In genomic region chr14:95290769-95291440, GRCh38 we compare ENCODE assay signal across 9 cellular contexts. TPM values are rescaled to one million over a fixed set of nuclear protein-coding genes. Genes with fewer than 3 reads are reported as not detected.
DNase-seq lines count a peak whose midpoint lies in the region; ATAC-seq and TF ChIP-seq lines count a peak whose summit lies in the region.
"Had no signal": no experiment of that assay in that cellular context is flagged by ENCODE, and none has a peak within 500 bp of the region (broad histone marks: within the 10 kb centered on the region; RNA-seq: fewer than 3 reads in every experiment).

No MANE protein-coding gene starts in this region.

- no peak overlapping the region for H3K4me3 Mint-ChIP-seq in activated B cell treated with CpG ODN at 0.5 μM for 24 hours

- H3K9me3 Mint-ChIP-seq in activated B cell treated with CpG ODN at 0.5 μM for 24 hours = peaks cover 7% of the 10 kb centered on the region

- H3K36me3 Mint-ChIP-seq in activated B cell treated with CpG ODN at 0.5 μM for 24 hours (ENCODE audit: low read depth) = peaks cover 4% of the 10 kb centered on the region

- DNase-seq in COLO668 (lab: John Stamatoyannopoulos, UW; ENCODE audit: unreplicated experiment) (peak; percentile 97), NCI-H1092 treated with DMSO at 0.1 percent for 48 hours (lab: John Stamatoyannopoulos, UW) (peak; percentile 60), activated B cell treated with CpG ODN at 0.5 μM for 24 hours (no peak), lung microvascular endothelial cell (ENCODE audit: low read depth in 2 of 2) (peak; percentile 88 to 91), NOMO-1 treated with dmso at 0.1 percent for 144 hours (lab: John Stamatoyannopoulos, UW; ENCODE audit: unreplicated experiment) (no peak), middle frontal gyrus (ENCODE audit: extremely low spot score, low spot score) (no peak)
- no peak for DNase-seq in activated effector memory CD4-positive, alpha-beta T cell treated with anti-CD3 and anti-CD28 coated beads, Interleukin-2, amount 50 U/mL, for 16 hours
- DNase-seq: activated CD4-positive, alpha-beta T cell treated with anti-CD3 and anti-CD28 coated beads, Interleukin-2, amount 50 U/mL, for 48 hours had no signal

- peak overlapping the region; percentile 24 for H3K27ac Mint-ChIP-seq in activated B cell treated with CpG ODN at 0.5 μM for 24 hours

- TF ChIP-seq CTCF in activated B cell treated with CpG ODN at 0.5 μM for 24 hours (IDR thresholded peaks at IDR 0.05) = no peak

- peak; percentile 47 for ATAC-seq in activated B cell treated with CpG ODN at 0.5 μM for 24 hours (ENCODE audit: low read depth)
- ATAC-seq in HG02981 (IDR thresholded peaks at IDR 0.05; ENCODE audit: unreplicated experiment) = no peak

- no peaks in the 10 kb centered on the region for H3K27me3 Mint-ChIP-seq in activated B cell treated with CpG ODN at 0.5 μM for 24 hours

- CTCF ChIA-PET in activated B cell treated with CpG ODN at 0.5 μM for 24 hours (lab: Charles Lee) = no interaction called here

- intact Hi-C loops in activated B cell treated with CpG ODN at 0.5 μM for 24 hours (cut with micrococcal nuclease) = no loop called here

- POLR2A ChIA-PET in activated B cell treated with CpG ODN at 0.5 μM for 24 hours (lab: Charles Lee) = interaction anchor here (0.6 to 1.6 kb wide), 3 partner anchors 25 to 132 kb away, joined by 3 to 5 read pairs (median 4); partner anchors contain the start of gene CLMN

- peaks cover 52% of the 10 kb centered on the region for H3K4me1 Mint-ChIP-seq in activated B cell treated with CpG ODN at 0.5 μM for 24 hours

RNA-seq across cellular contexts. Expression of gene CLMN, which starts 28.8 kb away (rescaled TPM):
- total RNA-seq in activated B cell treated with CpG ODN at 0.5 μM for 24 hours = 23.4 and 23.9 TPM in 2 replicates
- 0.20 and 0.65 TPM in 2 replicates for total RNA-seq in lung microvascular endothelial cell

Comparison
In these comparisons a context has a peak if more than half of its experiments do, and no peak if none do; other contexts are left out.
1. DNase-seq: peak in COLO668 (single experiment), NCI-H1092 treated with DMSO at 0.1 percent for 48 hours (single experiment) and lung microvascular endothelial cell (2 of 2); none in activated B cell treated with CpG ODN at 0.5 μM for 24 hours (single experiment), NOMO-1 treated with dmso at 0.1 percent for 144 hours (single experiment), activated effector memory CD4-positive, alpha-beta T cell treated with anti-CD3 and anti-CD28 coated beads, Interleukin-2, amount 50 U/mL, for 16 hours (single experiment) and middle frontal gyrus (single experiment).
2. RNA of gene CLMN, which starts 28.8 kb away (total RNA-seq): 23.4 to 23.9 TPM in activated B cell treated with CpG ODN at 0.5 μM for 24 hours; 0.20 to 0.65 TPM in lung microvascular endothelial cell; every median in the first group is over 10 times any median in the second.